In the genomic region with DNA sequence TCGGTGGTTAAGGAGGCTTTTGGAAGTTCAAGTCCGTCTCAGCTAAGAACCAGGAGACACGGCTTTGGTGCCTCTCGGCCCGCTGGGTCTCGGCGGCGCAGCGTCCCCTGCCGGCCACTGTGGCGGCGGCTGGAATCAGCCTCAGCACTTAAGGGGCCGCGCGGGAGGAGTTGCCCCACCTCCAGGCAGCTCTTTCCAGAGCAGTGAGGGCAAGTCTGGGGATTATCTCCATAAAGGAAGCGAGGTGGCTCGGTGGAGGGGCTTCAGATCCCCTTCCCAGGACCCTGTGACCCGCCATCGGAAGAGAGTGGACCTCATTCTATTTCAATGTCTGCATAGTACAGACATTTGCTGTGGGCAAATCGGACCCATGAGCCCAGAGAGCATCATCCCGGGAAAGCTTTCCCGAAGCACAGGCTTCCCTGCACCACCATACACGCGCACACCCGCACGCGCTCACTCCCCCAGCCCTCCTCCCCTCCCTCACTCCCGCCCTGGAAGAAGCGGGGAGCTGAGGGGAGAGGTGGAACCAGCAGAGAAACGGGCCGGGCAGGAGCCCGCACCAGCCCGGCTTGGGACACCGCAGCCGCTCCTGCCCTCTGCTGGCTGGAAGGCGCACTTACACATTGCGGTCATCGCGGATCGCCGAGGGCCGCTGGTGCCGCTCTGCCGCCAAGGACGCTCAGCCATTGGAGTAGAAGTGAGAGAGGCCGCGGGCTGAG, we compare ENCODE assay signal across 1 cellular context.
A peak's percentile ranks its signal among the peaks of the same experiment; 100 is the strongest.
TF ChIP-seq lines count a peak whose summit lies in the region.

No MANE protein-coding gene starts in this region.

TF ChIP-seq in HEK293, 187 proteins besides CTCF, POLR2A, EP300 and RAD21 (continued from another document and continues in another):
- TF ChIP-seq, protein P1, sequence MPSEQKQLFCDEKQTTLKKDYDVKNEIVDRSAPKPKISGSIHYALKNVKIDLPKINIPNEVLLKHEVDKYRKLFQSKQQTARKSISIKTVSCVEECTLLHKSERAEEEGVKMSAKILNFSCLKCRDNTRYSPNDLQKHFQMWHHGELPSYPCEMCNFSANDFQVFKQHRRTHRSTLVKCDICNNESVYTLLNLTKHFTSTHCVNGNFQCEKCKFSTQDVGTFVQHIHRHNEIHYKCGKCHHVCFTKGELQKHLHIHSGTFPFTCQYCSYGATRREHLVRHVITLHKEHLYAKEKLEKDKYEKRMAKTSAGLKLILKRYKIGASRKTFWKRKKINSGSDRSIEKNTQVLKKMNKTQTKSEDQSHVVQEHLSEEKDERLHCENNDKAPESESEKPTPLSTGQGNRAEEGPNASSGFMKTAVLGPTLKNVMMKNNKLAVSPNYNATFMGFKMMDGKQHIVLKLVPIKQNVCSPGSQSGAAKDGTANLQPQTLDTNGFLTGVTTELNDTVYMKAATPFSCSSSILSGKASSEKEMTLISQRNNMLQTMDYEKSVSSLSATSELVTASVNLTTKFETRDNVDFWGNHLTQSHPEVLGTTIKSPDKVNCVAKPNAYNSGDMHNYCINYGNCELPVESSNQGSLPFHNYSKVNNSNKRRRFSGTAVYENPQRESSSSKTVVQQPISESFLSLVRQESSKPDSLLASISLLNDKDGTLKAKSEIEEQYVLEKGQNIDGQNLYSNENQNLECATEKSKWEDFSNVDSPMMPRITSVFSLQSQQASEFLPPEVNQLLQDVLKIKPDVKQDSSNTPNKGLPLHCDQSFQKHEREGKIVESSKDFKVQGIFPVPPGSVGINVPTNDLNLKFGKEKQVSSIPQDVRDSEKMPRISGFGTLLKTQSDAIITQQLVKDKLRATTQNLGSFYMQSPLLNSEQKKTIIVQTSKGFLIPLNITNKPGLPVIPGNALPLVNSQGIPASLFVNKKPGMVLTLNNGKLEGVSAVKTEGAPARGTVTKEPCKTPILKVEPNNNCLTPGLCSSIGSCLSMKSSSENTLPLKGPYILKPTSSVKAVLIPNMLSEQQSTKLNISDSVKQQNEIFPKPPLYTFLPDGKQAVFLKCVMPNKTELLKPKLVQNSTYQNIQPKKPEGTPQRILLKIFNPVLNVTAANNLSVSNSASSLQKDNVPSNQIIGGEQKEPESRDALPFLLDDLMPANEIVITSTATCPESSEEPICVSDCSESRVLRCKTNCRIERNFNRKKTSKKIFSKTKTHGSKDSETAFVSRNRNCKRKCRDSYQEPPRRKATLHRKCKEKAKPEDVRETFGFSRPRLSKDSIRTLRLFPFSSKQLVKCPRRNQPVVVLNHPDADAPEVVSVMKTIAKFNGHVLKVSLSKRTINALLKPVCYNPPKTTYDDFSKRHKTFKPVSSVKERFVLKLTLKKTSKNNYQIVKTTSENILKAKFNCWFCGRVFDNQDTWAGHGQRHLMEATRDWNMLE (tag by site-specific recombination; conservative IDR thresholded peaks at IDR 0.05; ENCODE audit: low read depth): peak; percentile 17; the same call in 1 of the 2 replicates
- TF ChIP-seq GLIS1 (tag by site-specific recombination; IDR thresholded peaks at IDR 0.05) (peak; percentile 7; the same call in 1 of the 2 replicates), ZNF24 (tag by site-specific recombination; IDR thresholded peaks at IDR 0.05) (0 out of 2 replicates have a peak, but pooled peaks have one; percentile 46), IKZF3 (tag by site-specific recombination; IDR thresholded peaks at IDR 0.05) (peak; percentile 73; the same call in 1 of the 2 replicates), KLF16 (tag by site-specific recombination; IDR thresholded peaks at IDR 0.05) (no peak), ZNF785 (tag by site-specific recombination; IDR thresholded peaks at IDR 0.05) (peak; percentile 13; the same call in 1 of the 2 replicates), ZNF2 (tag by site-specific recombination; IDR thresholded peaks at IDR 0.05) (peak; percentile 48; the same call in 1 of the 2 replicates), MZF1 (tag by site-specific recombination; IDR thresholded peaks at IDR 0.05; ENCODE audit: borderline replicate concordance) (peak; percentile 22; the same call in 1 of the 2 replicates), ZNF155 (tag by site-specific recombination; IDR thresholded peaks at IDR 0.05) (no peak), ZNF341 (tag by site-specific recombination; IDR thresholded peaks at IDR 0.05; ENCODE audit: low read depth) (peak; percentile 85), SP3 (tag by site-specific recombination; IDR thresholded peaks at IDR 0.05) (peak; percentile 59; the same call in 1 of the 2 replicates), KLF8 (tag by site-specific recombination; IDR thresholded peaks at IDR 0.05) (peak; percentile 70), KLF10 (tag by site-specific recombination; IDR thresholded peaks at IDR 0.05) (0 out of 2 replicates have a peak, but pooled peaks have one; percentile 34), ZNF600 (tag by site-specific recombination; IDR thresholded peaks at IDR 0.05) (peak; percentile 70), ZNF223 (tag by site-specific recombination; IDR thresholded peaks at IDR 0.05) (peak; percentile 99), HOXD13 (CRISPR knock-in tag; IDR thresholded peaks at IDR 0.05; ENCODE audit: borderline replicate concordance) (no peak), ZNF610 (tag by site-specific recombination; IDR thresholded peaks at IDR 0.05; ENCODE audit: borderline replicate concordance) (peak; percentile 76)
- TF ChIP-seq, protein P2, sequence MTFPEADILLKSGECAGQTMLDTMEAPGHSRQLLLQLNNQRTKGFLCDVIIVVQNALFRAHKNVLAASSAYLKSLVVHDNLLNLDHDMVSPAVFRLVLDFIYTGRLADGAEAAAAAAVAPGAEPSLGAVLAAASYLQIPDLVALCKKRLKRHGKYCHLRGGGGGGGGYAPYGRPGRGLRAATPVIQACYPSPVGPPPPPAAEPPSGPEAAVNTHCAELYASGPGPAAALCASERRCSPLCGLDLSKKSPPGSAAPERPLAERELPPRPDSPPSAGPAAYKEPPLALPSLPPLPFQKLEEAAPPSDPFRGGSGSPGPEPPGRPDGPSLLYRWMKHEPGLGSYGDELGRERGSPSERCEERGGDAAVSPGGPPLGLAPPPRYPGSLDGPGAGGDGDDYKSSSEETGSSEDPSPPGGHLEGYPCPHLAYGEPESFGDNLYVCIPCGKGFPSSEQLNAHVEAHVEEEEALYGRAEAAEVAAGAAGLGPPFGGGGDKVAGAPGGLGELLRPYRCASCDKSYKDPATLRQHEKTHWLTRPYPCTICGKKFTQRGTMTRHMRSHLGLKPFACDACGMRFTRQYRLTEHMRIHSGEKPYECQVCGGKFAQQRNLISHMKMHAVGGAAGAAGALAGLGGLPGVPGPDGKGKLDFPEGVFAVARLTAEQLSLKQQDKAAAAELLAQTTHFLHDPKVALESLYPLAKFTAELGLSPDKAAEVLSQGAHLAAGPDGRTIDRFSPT (tag by site-specific recombination; IDR thresholded peaks at IDR 0.05): peak; percentile 39; the same call in 1 of the 2 replicates
- TF ChIP-seq, protein P3, sequence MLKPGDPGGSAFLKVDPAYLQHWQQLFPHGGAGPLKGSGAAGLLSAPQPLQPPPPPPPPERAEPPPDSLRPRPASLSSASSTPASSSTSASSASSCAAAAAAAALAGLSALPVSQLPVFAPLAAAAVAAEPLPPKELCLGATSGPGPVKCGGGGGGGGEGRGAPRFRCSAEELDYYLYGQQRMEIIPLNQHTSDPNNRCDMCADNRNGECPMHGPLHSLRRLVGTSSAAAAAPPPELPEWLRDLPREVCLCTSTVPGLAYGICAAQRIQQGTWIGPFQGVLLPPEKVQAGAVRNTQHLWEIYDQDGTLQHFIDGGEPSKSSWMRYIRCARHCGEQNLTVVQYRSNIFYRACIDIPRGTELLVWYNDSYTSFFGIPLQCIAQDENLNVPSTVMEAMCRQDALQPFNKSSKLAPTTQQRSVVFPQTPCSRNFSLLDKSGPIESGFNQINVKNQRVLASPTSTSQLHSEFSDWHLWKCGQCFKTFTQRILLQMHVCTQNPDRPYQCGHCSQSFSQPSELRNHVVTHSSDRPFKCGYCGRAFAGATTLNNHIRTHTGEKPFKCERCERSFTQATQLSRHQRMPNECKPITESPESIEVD (tag by site-specific recombination; IDR thresholded peaks at IDR 0.05): no peak
- TF ChIP-seq, protein P4, sequence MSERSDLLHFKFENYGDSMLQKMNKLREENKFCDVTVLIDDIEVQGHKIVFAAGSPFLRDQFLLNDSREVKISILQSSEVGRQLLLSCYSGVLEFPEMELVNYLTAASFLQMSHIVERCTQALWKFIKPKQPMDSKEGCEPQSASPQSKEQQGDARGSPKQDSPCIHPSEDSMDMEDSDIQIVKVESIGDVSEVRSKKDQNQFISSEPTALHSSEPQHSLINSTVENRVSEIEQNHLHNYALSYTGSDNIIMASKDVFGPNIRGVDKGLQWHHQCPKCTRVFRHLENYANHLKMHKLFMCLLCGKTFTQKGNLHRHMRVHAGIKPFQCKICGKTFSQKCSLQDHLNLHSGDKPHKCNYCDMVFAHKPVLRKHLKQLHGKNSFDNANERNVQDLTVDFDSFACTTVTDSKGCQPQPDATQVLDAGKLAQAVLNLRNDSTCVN (tag by site-specific recombination; optimal IDR thresholded peaks at IDR 0.05): peak; percentile 91
- TF ChIP-seq, protein P5, sequence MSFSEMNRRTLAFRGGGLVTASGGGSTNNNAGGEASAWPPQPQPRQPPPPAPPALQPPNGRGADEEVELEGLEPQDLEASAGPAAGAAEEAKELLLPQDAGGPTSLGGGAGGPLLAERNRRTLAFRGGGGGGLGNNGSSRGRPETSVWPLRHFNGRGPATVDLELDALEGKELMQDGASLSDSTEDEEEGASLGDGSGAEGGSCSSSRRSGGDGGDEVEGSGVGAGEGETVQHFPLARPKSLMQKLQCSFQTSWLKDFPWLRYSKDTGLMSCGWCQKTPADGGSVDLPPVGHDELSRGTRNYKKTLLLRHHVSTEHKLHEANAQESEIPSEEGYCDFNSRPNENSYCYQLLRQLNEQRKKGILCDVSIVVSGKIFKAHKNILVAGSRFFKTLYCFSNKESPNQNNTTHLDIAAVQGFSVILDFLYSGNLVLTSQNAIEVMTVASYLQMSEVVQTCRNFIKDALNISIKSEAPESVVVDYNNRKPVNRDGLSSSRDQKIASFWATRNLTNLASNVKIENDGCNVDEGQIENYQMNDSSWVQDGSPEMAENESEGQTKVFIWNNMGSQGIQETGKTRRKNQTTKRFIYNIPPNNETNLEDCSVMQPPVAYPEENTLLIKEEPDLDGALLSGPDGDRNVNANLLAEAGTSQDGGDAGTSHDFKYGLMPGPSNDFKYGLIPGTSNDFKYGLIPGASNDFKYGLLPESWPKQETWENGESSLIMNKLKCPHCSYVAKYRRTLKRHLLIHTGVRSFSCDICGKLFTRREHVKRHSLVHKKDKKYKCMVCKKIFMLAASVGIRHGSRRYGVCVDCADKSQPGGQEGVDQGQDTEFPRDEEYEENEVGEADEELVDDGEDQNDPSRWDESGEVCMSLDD (tag by site-specific recombination; IDR thresholded peaks at IDR 0.05): peak; percentile 78
- TF ChIP-seq, protein P6, sequence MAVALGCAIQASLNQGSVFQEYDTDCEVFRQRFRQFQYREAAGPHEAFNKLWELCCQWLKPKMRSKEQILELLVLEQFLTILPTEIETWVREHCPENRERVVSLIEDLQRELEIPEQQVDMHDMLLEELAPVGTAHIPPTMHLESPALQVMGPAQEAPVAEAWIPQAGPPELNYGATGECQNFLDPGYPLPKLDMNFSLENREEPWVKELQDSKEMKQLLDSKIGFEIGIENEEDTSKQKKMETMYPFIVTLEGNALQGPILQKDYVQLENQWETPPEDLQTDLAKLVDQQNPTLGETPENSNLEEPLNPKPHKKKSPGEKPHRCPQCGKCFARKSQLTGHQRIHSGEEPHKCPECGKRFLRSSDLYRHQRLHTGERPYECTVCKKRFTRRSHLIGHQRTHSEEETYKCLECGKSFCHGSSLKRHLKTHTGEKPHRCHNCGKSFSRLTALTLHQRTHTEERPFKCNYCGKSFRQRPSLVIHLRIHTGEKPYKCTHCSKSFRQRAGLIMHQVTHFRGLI (tag by site-specific recombination; IDR thresholded peaks at IDR 0.05): peak; percentile 86
- TF ChIP-seq, protein P7, sequence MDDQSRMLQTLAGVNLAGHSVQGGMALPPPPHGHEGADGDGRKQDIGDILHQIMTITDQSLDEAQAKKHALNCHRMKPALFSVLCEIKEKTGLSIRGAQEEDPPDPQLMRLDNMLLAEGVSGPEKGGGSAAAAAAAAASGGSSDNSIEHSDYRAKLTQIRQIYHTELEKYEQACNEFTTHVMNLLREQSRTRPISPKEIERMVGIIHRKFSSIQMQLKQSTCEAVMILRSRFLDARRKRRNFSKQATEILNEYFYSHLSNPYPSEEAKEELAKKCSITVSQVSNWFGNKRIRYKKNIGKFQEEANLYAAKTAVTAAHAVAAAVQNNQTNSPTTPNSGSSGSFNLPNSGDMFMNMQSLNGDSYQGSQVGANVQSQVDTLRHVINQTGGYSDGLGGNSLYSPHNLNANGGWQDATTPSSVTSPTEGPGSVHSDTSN (CRISPR knock-in tag; IDR thresholded peaks at IDR 0.05): 0 out of 2 replicates have a peak, but pooled peaks have one; percentile 23
- TF ChIP-seq, protein P8, sequence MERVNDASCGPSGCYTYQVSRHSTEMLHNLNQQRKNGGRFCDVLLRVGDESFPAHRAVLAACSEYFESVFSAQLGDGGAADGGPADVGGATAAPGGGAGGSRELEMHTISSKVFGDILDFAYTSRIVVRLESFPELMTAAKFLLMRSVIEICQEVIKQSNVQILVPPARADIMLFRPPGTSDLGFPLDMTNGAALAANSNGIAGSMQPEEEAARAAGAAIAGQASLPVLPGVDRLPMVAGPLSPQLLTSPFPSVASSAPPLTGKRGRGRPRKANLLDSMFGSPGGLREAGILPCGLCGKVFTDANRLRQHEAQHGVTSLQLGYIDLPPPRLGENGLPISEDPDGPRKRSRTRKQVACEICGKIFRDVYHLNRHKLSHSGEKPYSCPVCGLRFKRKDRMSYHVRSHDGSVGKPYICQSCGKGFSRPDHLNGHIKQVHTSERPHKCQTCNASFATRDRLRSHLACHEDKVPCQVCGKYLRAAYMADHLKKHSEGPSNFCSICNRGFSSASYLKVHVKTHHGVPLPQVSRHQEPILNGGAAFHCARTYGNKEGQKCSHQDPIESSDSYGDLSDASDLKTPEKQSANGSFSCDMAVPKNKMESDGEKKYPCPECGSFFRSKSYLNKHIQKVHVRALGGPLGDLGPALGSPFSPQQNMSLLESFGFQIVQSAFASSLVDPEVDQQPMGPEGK (tag by site-specific recombination; IDR thresholded peaks at IDR 0.05): peak; percentile 86
- TF ChIP-seq, protein P9, sequence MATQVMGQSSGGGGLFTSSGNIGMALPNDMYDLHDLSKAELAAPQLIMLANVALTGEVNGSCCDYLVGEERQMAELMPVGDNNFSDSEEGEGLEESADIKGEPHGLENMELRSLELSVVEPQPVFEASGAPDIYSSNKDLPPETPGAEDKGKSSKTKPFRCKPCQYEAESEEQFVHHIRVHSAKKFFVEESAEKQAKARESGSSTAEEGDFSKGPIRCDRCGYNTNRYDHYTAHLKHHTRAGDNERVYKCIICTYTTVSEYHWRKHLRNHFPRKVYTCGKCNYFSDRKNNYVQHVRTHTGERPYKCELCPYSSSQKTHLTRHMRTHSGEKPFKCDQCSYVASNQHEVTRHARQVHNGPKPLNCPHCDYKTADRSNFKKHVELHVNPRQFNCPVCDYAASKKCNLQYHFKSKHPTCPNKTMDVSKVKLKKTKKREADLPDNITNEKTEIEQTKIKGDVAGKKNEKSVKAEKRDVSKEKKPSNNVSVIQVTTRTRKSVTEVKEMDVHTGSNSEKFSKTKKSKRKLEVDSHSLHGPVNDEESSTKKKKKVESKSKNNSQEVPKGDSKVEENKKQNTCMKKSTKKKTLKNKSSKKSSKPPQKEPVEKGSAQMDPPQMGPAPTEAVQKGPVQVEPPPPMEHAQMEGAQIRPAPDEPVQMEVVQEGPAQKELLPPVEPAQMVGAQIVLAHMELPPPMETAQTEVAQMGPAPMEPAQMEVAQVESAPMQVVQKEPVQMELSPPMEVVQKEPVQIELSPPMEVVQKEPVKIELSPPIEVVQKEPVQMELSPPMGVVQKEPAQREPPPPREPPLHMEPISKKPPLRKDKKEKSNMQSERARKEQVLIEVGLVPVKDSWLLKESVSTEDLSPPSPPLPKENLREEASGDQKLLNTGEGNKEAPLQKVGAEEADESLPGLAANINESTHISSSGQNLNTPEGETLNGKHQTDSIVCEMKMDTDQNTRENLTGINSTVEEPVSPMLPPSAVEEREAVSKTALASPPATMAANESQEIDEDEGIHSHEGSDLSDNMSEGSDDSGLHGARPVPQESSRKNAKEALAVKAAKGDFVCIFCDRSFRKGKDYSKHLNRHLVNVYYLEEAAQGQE (tag by site-specific recombination; IDR thresholded peaks at IDR 0.05): peak; percentile 26; the same call in 1 of the 2 replicates
